Comparison of ENCODE assay signal across 9 cellular contexts in genomic region chr17:1931759-1932579, GRCh38.
DNase-seq lines count a peak whose midpoint lies in the region; ATAC-seq, FAIRE-seq and TF ChIP-seq lines count a peak whose summit lies in the region.
"Had no signal": no experiment of that assay in that cellular context is flagged by ENCODE, and none has a peak within 500 bp of the region (broad histone marks: within the 10 kb centered on the region; RNA-seq: fewer than 3 reads in every experiment).

No MANE protein-coding gene starts in this region.

- ATAC-seq in Right ventricle myocardium inferior, result peak; percentile 53
- peak; percentile 93 for ATAC-seq in left lobe of liver
- no peak for ATAC-seq in HG02981 (IDR thresholded peaks at IDR 0.05; ENCODE audit: unreplicated experiment)

- POLR2A ChIA-PET in activated CD4-positive, alpha-beta T cell treated with anti-CD3 and anti-CD28 coated beads, Interleukin-2, amount 10 ng/mL, durations not matched to agents 7 days and 5 days (lab: Charles Lee), result no interaction called here

- TF ChIP-seq CTCF in bronchial epithelial cell (IDR thresholded peaks at IDR 0.05; ENCODE audit: insufficient read depth, low read length, severe bottlenecking) (no peak), spleen (IDR thresholded peaks at IDR 0.05 in 8 of 11, conservative IDR thresholded peaks at IDR 0.05 in 3 of 11) (no peak)

- H3K4me3 ChIP-seq in bronchial epithelial cell (ENCODE audit: low read depth, low read length) (no peak overlapping the region), spleen (no peak overlapping the region)

- no peak for FAIRE-seq in bronchial epithelial cell (lab: Jason Lieb, UNC)

- H3K27me3 ChIP-seq in bronchial epithelial cell (ENCODE audit: control insufficient read depth, insufficient read depth, low read length), result peaks cover 2% of the 10 kb centered on the region
- H3K27me3 ChIP-seq in spleen (replicated peaks in 1 of 7), result peaks cover 0 to 10% (median 0%) of the 10 kb centered on the region in 7 donors

- 75 to 96% (median 87%) methylated on average over 20 to 28 of the region's 28 CpGs for WGBS in spleen, 5 donors

- no peaks in the 10 kb centered on the region for H3K36me3 Mint-ChIP-seq in activated CD4-positive, alpha-beta T cell treated with anti-CD3 and anti-CD28 coated beads, Interleukin-2, amount 10 ng/mL, durations not matched to agents 7 days and 5 days (ENCODE audit: low read depth)

- H3K27ac ChIP-seq in spleen, result no peak overlapping the region

- H3K4me3 Mint-ChIP-seq in activated CD4-positive, alpha-beta T cell treated with anti-CD3 and anti-CD28 coated beads, Interleukin-2, amount 10 ng/mL, durations not matched to agents 7 days and 5 days, result no peak overlapping the region
- H3K4me3 Mint-ChIP-seq: B cell had no signal

- intact Hi-C loops in Right ventricle myocardium inferior (cut with DNase I), result no loop called here
- intact Hi-C loops in cardiac septum (cut with DNase I), result no loop called here
- intact Hi-C loops in spleen (cut with DNase I; ENCODE audit: low total_unique reads), result no loop called here

- CTCF ChIA-PET in activated CD4-positive, alpha-beta T cell treated with anti-CD3 and anti-CD28 coated beads, Interleukin-2, amount 10 ng/mL, durations not matched to agents 7 days and 5 days (lab: Charles Lee), result interaction anchor here (1.2 kb wide), 1 partner anchor 12 kb away, joined by 3 read pairs; no protein-coding TSS in a partner anchor

- no peaks in the 10 kb centered on the region for H3K4me1 ChIP-seq in spleen

- no peaks in the 10 kb centered on the region for H3K9me3 ChIP-seq in spleen

- H3K4me1 Mint-ChIP-seq in activated CD4-positive, alpha-beta T cell treated with anti-CD3 and anti-CD28 coated beads, Interleukin-2, amount 10 ng/mL, durations not matched to agents 7 days and 5 days, result no peaks in the 10 kb centered on the region
- H3K4me1 Mint-ChIP-seq: B cell had no signal

- no peaks in the 10 kb centered on the region for H3K36me3 ChIP-seq in bronchial epithelial cell (ENCODE audit: control insufficient read depth, insufficient read depth, low read length)
- H3K36me3 ChIP-seq in spleen, result no peaks in the 10 kb centered on the region

- DNase-seq in Right ventricle myocardium inferior (ENCODE audit: missing footprints) (peak; percentile 69), cardiac septum (ENCODE audit: low spot score) (no peak), bronchial epithelial cell (ENCODE audit: low read depth) (peak; percentile 35), left lobe of liver (ENCODE audit: low spot score) (peak; percentile 71), amniotic stem cell (lab: John Stamatoyannopoulos, UW) (no peak), spleen (no peak)
- DNase-seq in activated CD4-positive, alpha-beta T cell treated with anti-CD3 and anti-CD28 coated beads, Interleukin-2, amount 10 ng/mL, durations not matched to agents 7 days and 5 days, result no peak

- H3K27ac Mint-ChIP-seq in activated CD4-positive, alpha-beta T cell treated with anti-CD3 and anti-CD28 coated beads, Interleukin-2, amount 10 ng/mL, durations not matched to agents 7 days and 5 days, result no peak overlapping the region
- H3K27ac Mint-ChIP-seq: B cell had no signal

- H3K27me3 Mint-ChIP-seq in activated CD4-positive, alpha-beta T cell treated with anti-CD3 and anti-CD28 coated beads, Interleukin-2, amount 10 ng/mL, durations not matched to agents 7 days and 5 days, result no peaks in the 10 kb centered on the region

- TF ChIP-seq POLR2A in spleen (IDR thresholded peaks at IDR 0.05), result no peak

- no peaks in the 10 kb centered on the region for H3K9me3 Mint-ChIP-seq in activated CD4-positive, alpha-beta T cell treated with anti-CD3 and anti-CD28 coated beads, Interleukin-2, amount 10 ng/mL, durations not matched to agents 7 days and 5 days

Comparison
In these comparisons a context has a peak if more than half of its experiments do, and no peak if none do; other contexts are left out.
1. DNase-seq: peak in Right ventricle myocardium inferior (single experiment), bronchial epithelial cell (single experiment) and left lobe of liver (single experiment); none in cardiac septum (single experiment), amniotic stem cell (single experiment), spleen (single experiment) and activated CD4-positive, alpha-beta T cell treated with anti-CD3 and anti-CD28 coated beads, Interleukin-2, amount 10 ng/mL, durations not matched to agents 7 days and 5 days (single experiment).